23 cellular contexts compared by ENCODE assay signal in genomic region chr5:158410976-158411375, GRCh38.
DNase-seq lines count a peak whose midpoint lies in the region; ATAC-seq, FAIRE-seq and TF ChIP-seq lines count a peak whose summit lies in the region.
"Had no signal": no experiment of that assay in that cellular context is flagged by ENCODE, and none has a peak within 500 bp of the region (broad histone marks: within the 10 kb centered on the region; RNA-seq: fewer than 3 reads in every experiment).

No MANE protein-coding gene starts in this region.

- peaks cover 2% of the 10 kb centered on the region for H3K9me3 Mint-ChIP-seq in astrocyte (ENCODE audit: unreplicated experiment)
- H3K9me3 Mint-ChIP-seq in activated CD8-positive, alpha-beta memory T cell treated with anti-CD3 and anti-CD28 coated beads, Interleukin-2, amount 10 ng/mL, durations not matched to agents 7 days and 5 days (ENCODE audit: low read depth) = no peaks in the 10 kb centered on the region
- H3K9me3 Mint-ChIP-seq in stimulated activated naive CD8-positive, alpha-beta T cell treated with anti-CD3 and anti-CD28 coated beads, Interleukin-15, amount 100 ng/mL, for 72 hours = no peaks in the 10 kb centered on the region
- peaks cover 7% of the 10 kb centered on the region for H3K9me3 Mint-ChIP-seq in activated CD4-positive, alpha-beta T cell treated with anti-CD3 and anti-CD28 coated beads, Interleukin-2, amount 10 ng/mL, durations not matched to agents 24 days and 14 days
- H3K9me3 Mint-ChIP-seq: GM23338 had no signal

- H3K79me2 ChIP-seq in astrocyte (ENCODE audit: insufficient read depth, low read length) = no peaks in the 10 kb centered on the region

- no peak overlapping the region for H3K4me3 Mint-ChIP-seq in astrocyte (ENCODE audit: unreplicated experiment)
- no peak overlapping the region for H3K4me3 Mint-ChIP-seq in activated CD8-positive, alpha-beta memory T cell treated with anti-CD3 and anti-CD28 coated beads, Interleukin-2, amount 10 ng/mL, durations not matched to agents 7 days and 5 days
- H3K4me3 Mint-ChIP-seq in stimulated activated naive CD8-positive, alpha-beta T cell treated with anti-CD3 and anti-CD28 coated beads, Interleukin-15, amount 100 ng/mL, for 72 hours = no peak overlapping the region
- no peak overlapping the region for H3K4me3 Mint-ChIP-seq in activated CD4-positive, alpha-beta T cell treated with anti-CD3 and anti-CD28 coated beads, Interleukin-2, amount 10 ng/mL, durations not matched to agents 24 days and 14 days
- H3K4me3 Mint-ChIP-seq: GM23338 had no signal

- peaks cover 18% of the 10 kb centered on the region for H3K4me1 ChIP-seq in astrocyte (ENCODE audit: insufficient read depth, low read length)

- H3K27me3 Mint-ChIP-seq in astrocyte (ENCODE audit: low read depth, unreplicated experiment) = no peaks in the 10 kb centered on the region
- H3K27me3 Mint-ChIP-seq in activated CD8-positive, alpha-beta memory T cell treated with anti-CD3 and anti-CD28 coated beads, Interleukin-2, amount 10 ng/mL, durations not matched to agents 7 days and 5 days = peaks cover 6% of the 10 kb centered on the region
- H3K27me3 Mint-ChIP-seq in stimulated activated naive CD8-positive, alpha-beta T cell treated with anti-CD3 and anti-CD28 coated beads, Interleukin-15, amount 100 ng/mL, for 72 hours = no peaks in the 10 kb centered on the region
- peaks cover 3% of the 10 kb centered on the region for H3K27me3 Mint-ChIP-seq in activated CD4-positive, alpha-beta T cell treated with anti-CD3 and anti-CD28 coated beads, Interleukin-2, amount 10 ng/mL, durations not matched to agents 24 days and 14 days

- no peak overlapping the region for H3K4me3 ChIP-seq in astrocyte (ENCODE audit: insufficient read depth, low read depth, low read length)
- H3K4me3 ChIP-seq: GM23338, MG63 had no signal

- ATAC-seq in activated CD8-positive, alpha-beta memory T cell treated with anti-CD3 and anti-CD28 coated beads, Interleukin-2, amount 10 ng/mL, durations not matched to agents 7 days and 5 days = no peak
- no peak for ATAC-seq in stimulated activated naive CD8-positive, alpha-beta T cell treated with anti-CD3 and anti-CD28 coated beads, Interleukin-15, amount 100 ng/mL, for 72 hours
- ATAC-seq: GM23338, HCT116, Panc1 had no signal

- peak; percentile 80 for FAIRE-seq in astrocyte (lab: Jason Lieb, UNC)

- H3K36me3 ChIP-seq in astrocyte (ENCODE audit: insufficient read depth, low read length) = no peaks in the 10 kb centered on the region
- H3K36me3 ChIP-seq: MG63 had no signal

- H4K20me1 ChIP-seq in astrocyte (ENCODE audit: insufficient read depth, low read length) = no peaks in the 10 kb centered on the region

- H3K9ac ChIP-seq in astrocyte (ENCODE audit: low read length) = no peak overlapping the region

- no peaks in the 10 kb centered on the region for H3K36me3 Mint-ChIP-seq in astrocyte (ENCODE audit: low read depth, unreplicated experiment)
- H3K36me3 Mint-ChIP-seq in activated CD8-positive, alpha-beta memory T cell treated with anti-CD3 and anti-CD28 coated beads, Interleukin-2, amount 10 ng/mL, durations not matched to agents 7 days and 5 days = no peaks in the 10 kb centered on the region
- H3K36me3 Mint-ChIP-seq in activated CD4-positive, alpha-beta T cell treated with anti-CD3 and anti-CD28 coated beads, Interleukin-2, amount 10 ng/mL, durations not matched to agents 24 days and 14 days (ENCODE audit: low read depth) = no peaks in the 10 kb centered on the region

- H2AFZ ChIP-seq in astrocyte (ENCODE audit: low read depth, low read length) = no peak overlapping the region
- H2AFZ ChIP-seq: GM23338 had no signal

- DNase-seq in GM03348 (ENCODE audit: low spot score) (peak; percentile 41), astrocyte (ENCODE audit: low read depth) (peak; percentile 91), fibroblast of peridontal ligament (ENCODE audit: extremely low read depth) (peak; percentile 93), stromal cell of bone marrow (ENCODE audit: low read depth) (peak; percentile 71), RPMI8226 (no peak)
- no peak for DNase-seq in activated CD8-positive, alpha-beta memory T cell treated with anti-CD3 and anti-CD28 coated beads, Interleukin-2, amount 10 ng/mL, durations not matched to agents 7 days and 5 days
- DNase-seq in stimulated activated naive CD8-positive, alpha-beta T cell treated with anti-CD3 and anti-CD28 coated beads, Interleukin-15, amount 100 ng/mL, for 72 hours = no peak
- no peak for DNase-seq in activated CD4-positive, alpha-beta T cell treated with anti-CD3 and anti-CD28 coated beads, Interleukin-2, amount 10 ng/mL, durations not matched to agents 24 days and 14 days
- DNase-seq: DMS 273 treated with DMSO at 0.1 percent for 48 hours, EL, IMR-90, Karpas-422, MG63, NCI-H1092, NCI-H1694, NCI-H2107, NCI-H226, NCI-H524 treated with DMSO at 0.1 percent for 48 hours, SHP77 treated with DMSO at 0.1 percent for 48 hours had no signal

- no peak overlapping the region for H3K27ac Mint-ChIP-seq in astrocyte (ENCODE audit: unreplicated experiment)
- H3K27ac Mint-ChIP-seq in activated CD8-positive, alpha-beta memory T cell treated with anti-CD3 and anti-CD28 coated beads, Interleukin-2, amount 10 ng/mL, durations not matched to agents 7 days and 5 days = no peak overlapping the region
- H3K27ac Mint-ChIP-seq in stimulated activated naive CD8-positive, alpha-beta T cell treated with anti-CD3 and anti-CD28 coated beads, Interleukin-15, amount 100 ng/mL, for 72 hours = no peak overlapping the region
- no peak overlapping the region for H3K27ac Mint-ChIP-seq in activated CD4-positive, alpha-beta T cell treated with anti-CD3 and anti-CD28 coated beads, Interleukin-2, amount 10 ng/mL, durations not matched to agents 24 days and 14 days
- H3K27ac Mint-ChIP-seq: GM23338 had no signal

- no peak overlapping the region for H3K4me2 ChIP-seq in astrocyte (ENCODE audit: low read length)
- H3K4me2 ChIP-seq: GM23338 had no signal

- intact Hi-C loops in activated CD4-positive, alpha-beta T cell treated with anti-CD3 and anti-CD28 coated beads, Interleukin-2, amount 10 ng/mL, durations not matched to agents 24 days and 14 days (cut with micrococcal nuclease) = no loop called here

- H3K27ac ChIP-seq in astrocyte (ENCODE audit: low read depth, low read length) = no peak overlapping the region
- H3K27ac ChIP-seq: C4-2B had no signal

- H3K27me3 ChIP-seq in astrocyte (ENCODE audit: insufficient read depth, low read length) = no peaks in the 10 kb centered on the region
- H3K27me3 ChIP-seq: MG63 had no signal

- no peak for TF ChIP-seq CTCF in astrocyte (IDR thresholded peaks at IDR 0.05; ENCODE audit: insufficient read depth, low read depth, low read length)

- no peaks in the 10 kb centered on the region for H3K9me3 ChIP-seq in astrocyte (ENCODE audit: insufficient read depth, low read depth, low read length)
- H3K9me3 ChIP-seq: MG63 had no signal

- peaks cover 33% of the 10 kb centered on the region for H3K4me1 Mint-ChIP-seq in astrocyte (ENCODE audit: low read depth, unreplicated experiment)
- no peaks in the 10 kb centered on the region for H3K4me1 Mint-ChIP-seq in activated CD8-positive, alpha-beta memory T cell treated with anti-CD3 and anti-CD28 coated beads, Interleukin-2, amount 10 ng/mL, durations not matched to agents 7 days and 5 days
- no peaks in the 10 kb centered on the region for H3K4me1 Mint-ChIP-seq in stimulated activated naive CD8-positive, alpha-beta T cell treated with anti-CD3 and anti-CD28 coated beads, Interleukin-15, amount 100 ng/mL, for 72 hours
- no peaks in the 10 kb centered on the region for H3K4me1 Mint-ChIP-seq in activated CD4-positive, alpha-beta T cell treated with anti-CD3 and anti-CD28 coated beads, Interleukin-2, amount 10 ng/mL, durations not matched to agents 24 days and 14 days
- H3K4me1 Mint-ChIP-seq: GM23338 had no signal

- CTCF ChIA-PET in activated CD8-positive, alpha-beta memory T cell treated with anti-CD3 and anti-CD28 coated beads, Interleukin-2, amount 10 ng/mL, durations not matched to agents 7 days and 5 days (lab: Charles Lee) = no interaction called here

Comparison
In these comparisons a context has a peak if more than half of its experiments do, and no peak if none do; other contexts are left out.
1. DNase-seq: peak in GM03348 (single experiment), astrocyte (single experiment), fibroblast of peridontal ligament (single experiment) and stromal cell of bone marrow (single experiment); none in activated CD8-positive, alpha-beta memory T cell treated with anti-CD3 and anti-CD28 coated beads, Interleukin-2, amount 10 ng/mL, durations not matched to agents 7 days and 5 days (single experiment), stimulated activated naive CD8-positive, alpha-beta T cell treated with anti-CD3 and anti-CD28 coated beads, Interleukin-15, amount 100 ng/mL, for 72 hours (0 of 2), RPMI8226 (single experiment) and activated CD4-positive, alpha-beta T cell treated with anti-CD3 and anti-CD28 coated beads, Interleukin-2, amount 10 ng/mL, durations not matched to agents 24 days and 14 days (single experiment).